8 cellular contexts compared by ENCODE assay signal in the genomic region with DNA sequence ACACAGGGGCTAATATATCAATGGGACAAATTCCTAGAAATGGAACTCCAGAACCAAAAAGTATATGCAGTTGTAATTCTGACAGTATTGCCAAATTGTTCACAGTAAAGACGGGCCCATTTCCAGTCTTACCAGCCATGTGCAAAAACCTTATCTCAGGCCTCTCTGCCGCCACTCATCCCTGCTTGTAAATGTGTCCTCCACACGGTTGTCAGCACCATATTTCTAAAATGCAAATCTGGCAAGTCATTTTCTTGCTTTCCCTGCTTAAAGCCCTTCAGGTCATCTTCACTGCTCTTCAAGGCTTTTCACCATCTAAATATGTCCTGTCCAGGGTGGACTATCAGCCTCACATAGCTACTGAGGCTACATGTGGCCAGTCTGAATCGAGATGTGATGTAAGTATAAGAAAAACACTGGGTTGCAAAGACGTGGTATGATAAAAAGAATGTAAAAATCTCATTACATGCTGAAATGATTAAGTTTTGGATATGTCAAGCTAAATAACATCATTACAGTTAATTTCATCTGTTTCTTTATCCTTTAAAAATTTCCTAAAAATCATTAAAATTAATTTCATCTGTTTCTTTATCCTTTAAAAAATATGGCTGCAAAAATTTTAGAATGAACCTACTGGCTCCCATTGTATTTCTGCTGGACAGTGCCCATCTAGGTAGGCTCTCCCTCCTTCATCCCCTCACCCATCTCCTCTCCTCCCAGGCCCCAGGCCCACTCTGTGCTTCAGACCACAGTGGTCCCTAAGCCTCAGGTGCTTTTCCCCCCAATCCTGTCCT. TPM values are rescaled to one million over a fixed set of nuclear protein-coding genes. Genes with fewer than 3 reads are reported as not detected.
A peak's percentile ranks its signal among the peaks of the same experiment; 100 is the strongest.
DNase-seq lines count a peak whose midpoint lies in the region; ATAC-seq and TF ChIP-seq lines count a peak whose summit lies in the region.

No MANE protein-coding gene starts in this region.

- TF ChIP-seq CTCF in activated CD8-positive, alpha-beta T cell treated with anti-CD3 and anti-CD28 coated beads for 36 hours (IDR thresholded peaks at IDR 0.05) = no peak

- peak overlapping the region; percentile 93 for H3K9ac ChIP-seq in GM23248

- CTCF ChIA-PET in activated CD8-positive, alpha-beta T cell treated with anti-CD3 and anti-CD28 coated beads for 36 hours (lab: Charles Lee) = interaction anchor here (1.6 to 11.8 kb wide), 2 partner anchors 8 to 116 kb away, joined by 4 to 244 read pairs; a partner anchor contains a TSS

- no peaks in the 10 kb centered on the region for H3K27me3 ChIP-seq in GM23248 (replicated peaks; ENCODE audit: insufficient read depth)
- H3K27me3 ChIP-seq in right cardiac atrium (ENCODE audit: control insufficient read depth, insufficient read depth) = no peaks in the 10 kb centered on the region

- peak; percentile 22 for DNase-seq in GM23248
- DNase-seq in activated CD8-positive, alpha-beta T cell treated with anti-CD3 and anti-CD28 coated beads for 36 hours = no peak
- no peak for DNase-seq in right cardiac atrium
- DNase-seq in stimulated activated naive B cell treated with anti-CD40 and anti-IgM and Interleukin-4, amounts not matched to agents 10 μg/mL and 1 μg/mL and 100 μg/mL, for 72 hours = no peak
- no peak for DNase-seq in NK-92 treated with Interleukin-12 subunit alpha and Interleukin-12 subunit beta, amount 100 ng/mL, for 24 hours (lab: John Stamatoyannopoulos, UW)
- no peak for DNase-seq in NCI-H2196 (lab: John Stamatoyannopoulos, UW; ENCODE audit: unreplicated experiment)

- H3K4me1 ChIP-seq in GM23248 (ENCODE audit: insufficient read depth) (peaks cover 16% of the 10 kb centered on the region), right cardiac atrium (ENCODE audit: control insufficient read depth, insufficient read depth, low read length) (peaks cover 2% of the 10 kb centered on the region)

- peaks cover 35% of the 10 kb centered on the region for H3K36me3 Mint-ChIP-seq in activated CD8-positive, alpha-beta T cell treated with anti-CD3 and anti-CD28 coated beads for 36 hours (ENCODE audit: low read depth)
- H3K36me3 Mint-ChIP-seq in stimulated activated naive B cell treated with anti-CD40 and anti-IgM and Interleukin-4, amounts not matched to agents 10 μg/mL and 1 μg/mL and 100 μg/mL, for 72 hours = peaks cover 30 to 45% of the 10 kb centered on the region in 2 donors

- H3K9me3 ChIP-seq in GM23248 (ENCODE audit: low read depth) = no peaks in the 10 kb centered on the region
- no peaks in the 10 kb centered on the region for H3K9me3 ChIP-seq in right cardiac atrium (ENCODE audit: control insufficient read depth, low read length)

- no peaks in the 10 kb centered on the region for H3K27me3 Mint-ChIP-seq in activated CD8-positive, alpha-beta T cell treated with anti-CD3 and anti-CD28 coated beads for 36 hours
- no peaks in the 10 kb centered on the region for H3K27me3 Mint-ChIP-seq in stimulated activated naive B cell treated with anti-CD40 and anti-IgM and Interleukin-4, amounts not matched to agents 10 μg/mL and 1 μg/mL and 100 μg/mL, for 72 hours

- peak overlapping the region; percentile 93 for H2AFZ ChIP-seq in GM23248

- H3K4me3 ChIP-seq in GM23248 (peak overlapping the region; percentile 91), right cardiac atrium (ENCODE audit: low read length) (peak overlapping the region; percentile 89)

- H3K27ac ChIP-seq in GM23248 (peak overlapping the region; percentile 72), right cardiac atrium (ENCODE audit: low read length) (peak overlapping the region; percentile 71)

- peak overlapping the region; percentile 90 for H3K27ac Mint-ChIP-seq in activated CD8-positive, alpha-beta T cell treated with anti-CD3 and anti-CD28 coated beads for 36 hours
- peak overlapping the region; percentile 96 for H3K27ac Mint-ChIP-seq in stimulated activated naive B cell treated with anti-CD40 and anti-IgM and Interleukin-4, amounts not matched to agents 10 μg/mL and 1 μg/mL and 100 μg/mL, for 72 hours

- H3K36me3 ChIP-seq in GM23248 (ENCODE audit: low read depth) = peaks cover 9% of the 10 kb centered on the region; the same call in 1 of the 2 replicates

- in situ Hi-C loops in GM23248 (cut with MboI) = no loop called here

- H3K9me2 ChIP-seq in GM23248 (ENCODE audit: insufficient read depth) = no peaks in the 10 kb centered on the region

- H3K4me3 Mint-ChIP-seq in activated CD8-positive, alpha-beta T cell treated with anti-CD3 and anti-CD28 coated beads for 36 hours = peak overlapping the region; percentile 76
- H3K4me3 Mint-ChIP-seq in stimulated activated naive B cell treated with anti-CD40 and anti-IgM and Interleukin-4, amounts not matched to agents 10 μg/mL and 1 μg/mL and 100 μg/mL, for 72 hours = peak overlapping the region; percentile 86 to 91

- H3K4me2 ChIP-seq in GM23248 (ENCODE audit: unreplicated experiment) = peak overlapping the region; percentile 84

- peaks cover 9% of the 10 kb centered on the region for H3K79me2 ChIP-seq in GM23248 (ENCODE audit: insufficient read depth)

- WGBS in GM23248 (ENCODE audit: low coverage in 1 of 2, low lambda C conversion rate in 2 of 2, missing lambda C conversion rate in 2 of 2), 2 experiments = 20 to 24% methylated on average over 5 of the region's 5 CpGs
- WGBS in right cardiac atrium = 34% methylated on average over 5 of the region's 5 CpGs

- POLR2A ChIA-PET in activated CD8-positive, alpha-beta T cell treated with anti-CD3 and anti-CD28 coated beads for 36 hours (lab: Charles Lee) = interaction anchor here (1.0 to 3.6 kb wide), 3 partner anchors 14 to 116 kb away, joined by 3 to 32 read pairs (median 5); a partner anchor contains a TSS

- peaks cover 47% of the 10 kb centered on the region for H3K4me1 Mint-ChIP-seq in activated CD8-positive, alpha-beta T cell treated with anti-CD3 and anti-CD28 coated beads for 36 hours (ENCODE audit: low read depth)
- H3K4me1 Mint-ChIP-seq in stimulated activated naive B cell treated with anti-CD40 and anti-IgM and Interleukin-4, amounts not matched to agents 10 μg/mL and 1 μg/mL and 100 μg/mL, for 72 hours = peaks cover 40 to 75% of the 10 kb centered on the region in 2 donors

- no peaks in the 10 kb centered on the region for H4K20me1 ChIP-seq in GM23248 (ENCODE audit: insufficient read depth)

- intact Hi-C loops in activated CD8-positive, alpha-beta T cell treated with anti-CD3 and anti-CD28 coated beads for 36 hours (cut with micrococcal nuclease) = no loop called here
- intact Hi-C loops in right cardiac atrium (cut with DNase I) = loop anchor here in 1 of 4 donors (10.0 kb wide), 1 partner anchor 112 kb away; no protein-coding TSS in a partner anchor

- no peak for ATAC-seq in activated CD8-positive, alpha-beta T cell treated with anti-CD3 and anti-CD28 coated beads for 36 hours
- ATAC-seq in right cardiac atrium (peak in 1 of 2 donors; percentile 15), HG03025 (IDR thresholded peaks at IDR 0.05; ENCODE audit: low FRiP score, unreplicated experiment) (no peak), GM18867 (IDR thresholded peaks at IDR 0.05; ENCODE audit: unreplicated experiment) (no peak)
- no peak for ATAC-seq in stimulated activated naive B cell treated with anti-CD40 and anti-IgM and Interleukin-4, amounts not matched to agents 10 μg/mL and 1 μg/mL and 100 μg/mL, for 72 hours (replicated peaks)

- H3K9me3 Mint-ChIP-seq in activated CD8-positive, alpha-beta T cell treated with anti-CD3 and anti-CD28 coated beads for 36 hours = no peaks in the 10 kb centered on the region
- no peaks in the 10 kb centered on the region for H3K9me3 Mint-ChIP-seq in stimulated activated naive B cell treated with anti-CD40 and anti-IgM and Interleukin-4, amounts not matched to agents 10 μg/mL and 1 μg/mL and 100 μg/mL, for 72 hours

- no peaks in the 10 kb centered on the region for H3F3A ChIP-seq in GM23248 (ENCODE audit: insufficient read depth)

RNA-seq across cellular contexts. Expression of a gene that starts 1.0 kb away (rescaled TPM):
- 15.2 and 16.4 TPM in 2 replicates for total RNA-seq in GM23248 (2014; rRNA removed; shearing (Covaris generic))
- polyA plus RNA-seq in GM23248 (2016; fragmentation: Nextera tagmentation; extraction: Ambion mirVana) = 13.7 and 14.2 TPM in 2 replicates
- total RNA-seq in activated CD8-positive, alpha-beta T cell treated with anti-CD3 and anti-CD28 coated beads for 36 hours = 10 to 100 TPM; 17.8 to 18.5 TPM
- 10 to 100 TPM; 12.6 to 24.5 (median 14.4) TPM for total RNA-seq in right cardiac atrium
- polyA plus RNA-seq in right cardiac atrium = 9.2 TPM

RNA-seq across cellular contexts. Expression of a gene that starts 1.0 kb away (rescaled TPM):
- 10.1 and 12.9 TPM in 2 replicates for total RNA-seq in GM23248 (2014; rRNA removed; shearing (Covaris generic))
- polyA plus RNA-seq in GM23248 (2016; fragmentation: Nextera tagmentation; extraction: Ambion mirVana) (7.7 and 9.4 TPM in 2 replicates), right cardiac atrium (5.2 TPM)
- 10 to 100 TPM; 22.1 to 25.9 TPM for total RNA-seq in activated CD8-positive, alpha-beta T cell treated with anti-CD3 and anti-CD28 coated beads for 36 hours
- total RNA-seq in right cardiac atrium = 10 to 100 TPM; 12.1 to 24.1 (median 13.6) TPM

RNA-seq across cellular contexts. Expression of a gene that starts 14.3 kb away (rescaled TPM):
- under 0.01 TPM in 1 of 2 replicates, not detected in the other for total RNA-seq in GM23248 (2014; rRNA removed; shearing (Covaris generic))
- 0.29 TPM in 2 replicates for polyA plus RNA-seq in GM23248 (2016; fragmentation: Nextera tagmentation; extraction: Ambion mirVana)
- 10 to 100 TPM; 13.3 to 14.0 TPM for total RNA-seq in activated CD8-positive, alpha-beta T cell treated with anti-CD3 and anti-CD28 coated beads for 36 hours
- total RNA-seq in right cardiac atrium = 1 to 10 TPM in 1 of 4 donors, under 1 TPM in 3; 0.82 to 1.6 (median 0.93) TPM
- 0.95 TPM for polyA plus RNA-seq in right cardiac atrium

RNA-seq across cellular contexts. Expression of a gene that starts 48.4 kb away (rescaled TPM):
- 34.0 and 46.8 TPM in 2 replicates for total RNA-seq in GM23248 (2014; rRNA removed; shearing (Covaris generic))
- 62.6 and 65.2 TPM in 2 replicates for polyA plus RNA-seq in GM23248 (2016; fragmentation: Nextera tagmentation; extraction: Ambion mirVana)
- total RNA-seq in activated CD8-positive, alpha-beta T cell treated with anti-CD3 and anti-CD28 coated beads for 36 hours = 10 to 100 TPM; 46.6 to 47.4 TPM
- 10 to 100 TPM; 50.1 to 66.9 (median 51.8) TPM for total RNA-seq in right cardiac atrium
- polyA plus RNA-seq in right cardiac atrium = 12.7 TPM

Comparison
In these comparisons a context has a peak if more than half of its experiments do, and no peak if none do; other contexts are left out.
1. RNA of a gene that starts 14.3 kb away (total RNA-seq): 13.3 to 14.0 TPM in activated CD8-positive, alpha-beta T cell treated with anti-CD3 and anti-CD28 coated beads for 36 hours; 0.82 to 1.6 TPM in right cardiac atrium and under 0.01 TPM in GM23248; every median in the first group is over 4 times any median in the second.